In genomic region chr15:89377042-89377841, GRCh38 we compare ENCODE assay signal across 1 cellular context.
TF ChIP-seq lines count a peak whose summit lies in the region.

No MANE protein-coding gene starts in this region.

TF ChIP-seq in H1, 55 proteins besides CTCF, POLR2A, EP300 and RAD21:
- TF ChIP-seq EZH2 (IDR thresholded peaks at IDR 0.05; ENCODE audit: low read depth, low read length, severe bottlenecking) (peak; percentile 81), USF2 (IDR thresholded peaks at IDR 0.05; ENCODE audit: low read length) (no peak), BACH1 (IDR thresholded peaks at IDR 0.05; ENCODE audit: low read length) (no peak), RNF2 (IDR thresholded peaks at IDR 0.05; ENCODE audit: borderline replicate concordance, low read depth, low read length, missing control alignments, poor library complexity, severe bottlenecking) (peak; percentile 89), SUZ12 (IDR thresholded peaks at IDR 0.05; ENCODE audit: low read length) (peak; percentile 87), BCL11A (IDR thresholded peaks at IDR 0.05; ENCODE audit: low read depth in 2 of 2, low read length in 2 of 2) (no peak)
